Comparison of ENCODE assay signal across 22 cellular contexts in genomic region chr4:71586087-71586763, GRCh38.
"Had no signal": no experiment of that assay in that cellular context is flagged by ENCODE, and none has a peak within 500 bp of the region (broad histone marks: within the 10 kb centered on the region; RNA-seq: fewer than 3 reads in every experiment).

No MANE protein-coding gene starts in this region.

- ATAC-seq: activated CD8-positive, alpha-beta T cell treated with anti-CD3 and anti-CD28 coated beads, Interleukin-2, amount 10 ng/mL, durations not matched to agents 7 days and 5 days; T-helper 17 cell; WTC11 had no signal

- H3K4me1 Mint-ChIP-seq: activated naive CD8-positive, alpha-beta T cell treated with anti-CD3 and anti-CD28 coated beads, Interleukin-2, amount 10 ng/mL, durations not matched to agents 7 days and 5 days; T-helper 17 cell had no signal

- H3K27me3 Mint-ChIP-seq: activated naive CD8-positive, alpha-beta T cell treated with anti-CD3 and anti-CD28 coated beads, Interleukin-2, amount 10 ng/mL, durations not matched to agents 7 days and 5 days; T-helper 17 cell had no signal

- DNase-seq: activated CD4-positive, alpha-beta T cell treated with anti-CD3 and anti-CD28 coated beads for 48 hours; activated CD4-positive, alpha-beta T cell treated with anti-CD3 and anti-CD28 coated beads, Interleukin-2, amount 50 U/mL, for 4 hours; activated CD4-positive, CD25-positive, alpha-beta regulatory T cell treated with anti-CD3 and anti-CD28 coated beads, Interleukin-2, amount 50 U/mL, for 72 hours; activated CD8-positive, alpha-beta memory T cell treated with anti-CD3 and anti-CD28 coated beads, Interleukin-2, amount 50 U/mL, for 48 hours; activated CD8-positive, alpha-beta T cell treated with anti-CD3 and anti-CD28 coated beads, Interleukin-2, amount 10 ng/mL, durations not matched to agents 7 days and 5 days; activated naive CD4-positive, alpha-beta T cell treated with anti-CD3 and anti-CD28 coated beads, Interleukin-2, amount 50 U/mL, for 16 hours; activated naive CD8-positive, alpha-beta T cell treated with anti-CD3 and anti-CD28 coated beads, Interleukin-2, amount 10 ng/mL, durations not matched to agents 7 days and 5 days; activated T-cell treated with anti-CD3 and anti-CD28 coated beads, Interleukin-2, amount 50 U/mL, for 1 hour; adrenal gland; anterior cingulate cortex; cerebellar nuclear complex; NCI-H1105; NCI-H146; NCI-H187 treated with DMSO at 0.1 percent for 48 hours; NCI-H2081 treated with DMSO at 0.1 percent for 48 hours; NCI-H446; NCI-H526 treated with DMSO at 0.1 percent for 48 hours; PC-9; SIG-M5; T-helper 17 cell; T-helper 9 cell had no signal

- H3K9me3 Mint-ChIP-seq: activated naive CD8-positive, alpha-beta T cell treated with anti-CD3 and anti-CD28 coated beads, Interleukin-2, amount 10 ng/mL, durations not matched to agents 7 days and 5 days had no signal

- H3K4me3 Mint-ChIP-seq: activated CD8-positive, alpha-beta T cell treated with anti-CD3 and anti-CD28 coated beads, Interleukin-2, amount 10 ng/mL, durations not matched to agents 7 days and 5 days; activated naive CD8-positive, alpha-beta T cell treated with anti-CD3 and anti-CD28 coated beads, Interleukin-2, amount 10 ng/mL, durations not matched to agents 7 days and 5 days; T-helper 17 cell; WTC11 had no signal

- H3K27ac Mint-ChIP-seq: activated CD8-positive, alpha-beta T cell treated with anti-CD3 and anti-CD28 coated beads, Interleukin-2, amount 10 ng/mL, durations not matched to agents 7 days and 5 days; activated naive CD8-positive, alpha-beta T cell treated with anti-CD3 and anti-CD28 coated beads, Interleukin-2, amount 10 ng/mL, durations not matched to agents 7 days and 5 days; T-helper 17 cell; WTC11 had no signal
